ENCODE assay signal across 22 cellular contexts in genomic region chr19:6693056-6693471, GRCh38. TPM values are rescaled to one million over a fixed set of nuclear protein-coding genes. Genes with fewer than 3 reads are reported as not detected.
"Had no signal": no experiment of that assay in that cellular context is flagged by ENCODE, and none has a peak within 500 bp of the region (broad histone marks: within the 10 kb centered on the region; RNA-seq: fewer than 3 reads in every experiment).

No MANE protein-coding gene starts in this region.

- DNase-seq: activated CD4-positive, alpha-beta T cell treated with anti-CD3 and anti-CD28 coated beads, Interleukin-2, amount 10 ng/mL, durations not matched to agents 7 days and 5 days; activated CD4-positive, CD25-positive, alpha-beta regulatory T cell; activated CD8-positive, alpha-beta memory T cell treated with anti-CD3 and anti-CD28 coated beads for 24 hours; activated naive CD8-positive, alpha-beta T cell treated with anti-CD3 and anti-CD28 coated beads, Interleukin-2, amount 10 ng/mL, durations not matched to agents 7 days and 5 days; anterior cingulate cortex; cerebellar nuclear complex; dermis blood vessel endothelial cell; effector memory CD8-positive, alpha-beta T cell; gastrocnemius medialis; heart left ventricle; left cardiac atrium; ovary; sigmoid colon had no signal

- H3K36me3 ChIP-seq: gastrocnemius medialis, ovary, sigmoid colon had no signal

- H3K9me3 ChIP-seq: gastrocnemius medialis, heart left ventricle, ovary, sigmoid colon had no signal

- H3K4me1 ChIP-seq: gastrocnemius medialis, heart left ventricle, sigmoid colon had no signal

- H3K27me3 Mint-ChIP-seq: activated CD4-positive, alpha-beta T cell treated with anti-CD3 and anti-CD28 coated beads, Interleukin-2, amount 10 ng/mL, durations not matched to agents 7 days and 5 days; effector memory CD8-positive, alpha-beta T cell had no signal

- ATAC-seq: effector memory CD8-positive, alpha-beta T cell; gastrocnemius medialis; heart left ventricle had no signal

- H3K9me3 Mint-ChIP-seq: stimulated activated effector memory CD8-positive, alpha-beta T cell treated with anti-CD3 and anti-CD28 coated beads, Interleukin-12 subunit alpha, Interleukin-12 subunit beta, amount 100 ng/mL, for 72 hours; T-helper 2 cell treated with Interferon-gamma antibody and Interleukin-4, amounts not matched to agents 5 μg/mL and 100 μg/mL, for 36 hours had no signal

- FAIRE-seq: urothelium cell line had no signal

- H3K4me1 Mint-ChIP-seq: mesothelial cell of epicardium, neural crest cell had no signal

- H3K27ac Mint-ChIP-seq: activated naive CD8-positive, alpha-beta T cell treated with anti-CD3 and anti-CD28 coated beads, Interleukin-2, amount 10 ng/mL, durations not matched to agents 7 days and 5 days; activated T-helper 1 cell treated with anti-CD3 and anti-CD28 coated beads, Interleukin-12 subunit alpha, Interleukin-12 subunit beta, Interleukin-2, Interleukin-4 antibody, amounts not matched to agents 30 ng/mL and 10 ng/mL and 1 ng/mL, durations not matched to agents 14 hours and 24 hours and 36 hours; mesothelial cell of epicardium had no signal

- H3K4me3 Mint-ChIP-seq: activated CD4-positive, alpha-beta T cell treated with anti-CD3 and anti-CD28 coated beads, Interleukin-2, amount 10 ng/mL, durations not matched to agents 7 days and 5 days; activated naive CD8-positive, alpha-beta T cell treated with anti-CD3 and anti-CD28 coated beads, Interleukin-2, amount 10 ng/mL, durations not matched to agents 7 days and 5 days; activated T-helper 1 cell treated with anti-CD3 and anti-CD28 coated beads, Interleukin-12 subunit alpha, Interleukin-12 subunit beta, Interleukin-2, Interleukin-4 antibody, amounts not matched to agents 30 ng/mL and 10 ng/mL and 1 ng/mL, durations not matched to agents 14 hours and 24 hours and 36 hours; effector memory CD8-positive, alpha-beta T cell; mesothelial cell of epicardium; neural crest cell; stimulated activated effector memory CD8-positive, alpha-beta T cell treated with anti-CD3 and anti-CD28 coated beads, Interleukin-12 subunit alpha, Interleukin-12 subunit beta, amount 100 ng/mL, for 72 hours; T-helper 2 cell treated with Interferon-gamma antibody and Interleukin-4, amounts not matched to agents 5 μg/mL and 100 μg/mL, for 36 hours had no signal

- H3K36me3 Mint-ChIP-seq: mesothelial cell of epicardium; stimulated activated effector memory CD8-positive, alpha-beta T cell treated with anti-CD3 and anti-CD28 coated beads, Interleukin-12 subunit alpha, Interleukin-12 subunit beta, amount 100 ng/mL, for 72 hours had no signal

- H3K27me3 ChIP-seq: gastrocnemius medialis, ovary, sigmoid colon had no signal

- H3K4me3 ChIP-seq: gastrocnemius medialis, heart left ventricle, lung, ovary, sigmoid colon had no signal

- H3K27ac ChIP-seq: epithelial cell of prostate, gastrocnemius medialis, heart left ventricle, ovary, sigmoid colon had no signal

RNA-seq across cellular contexts. Expression of gene TNFSF14, which starts 23.1 kb away (rescaled TPM):
- total RNA-seq: dermis blood vessel endothelial cell, gastrocnemius medialis, myocyte, neural crest cell had no signal

RNA-seq across cellular contexts. Expression of gene C3, which starts 27.4 kb away (rescaled TPM):
- total RNA-seq: activated CD4-positive, alpha-beta T cell treated with anti-CD3 and anti-CD28 coated beads, Interleukin-2, amount 10 ng/mL, durations not matched to agents 7 days and 5 days had no signal
